ENCODE assay signal across 15 cellular contexts in the genomic region with DNA sequence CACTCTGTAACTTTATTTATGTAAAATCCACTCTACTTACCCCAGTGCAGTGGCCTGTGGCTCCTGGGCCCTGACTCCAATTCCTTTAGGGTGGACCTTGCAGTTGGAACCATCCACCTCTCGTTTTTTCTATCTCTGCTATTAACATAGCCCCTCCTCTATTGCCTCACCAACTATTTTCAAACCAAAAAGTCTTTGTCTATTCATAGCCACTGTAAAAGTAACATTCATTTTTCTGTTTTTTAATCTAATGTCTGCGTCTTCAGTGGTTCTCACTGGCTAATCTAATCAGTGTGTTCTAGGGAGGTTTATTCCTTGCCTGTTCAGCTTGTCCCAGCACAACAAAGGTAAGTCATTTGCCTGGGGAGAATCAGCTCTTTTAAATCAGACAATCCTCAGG. TPM values are rescaled to one million over a fixed set of nuclear protein-coding genes. Genes with fewer than 3 reads are reported as not detected.
DNase-seq lines count a peak whose midpoint lies in the region; ATAC-seq and TF ChIP-seq lines count a peak whose summit lies in the region.
"Had no signal": no experiment of that assay in that cellular context is flagged by ENCODE, and none has a peak within 500 bp of the region (broad histone marks: within the 10 kb centered on the region; RNA-seq: fewer than 3 reads in every experiment).

A gene with protein sequence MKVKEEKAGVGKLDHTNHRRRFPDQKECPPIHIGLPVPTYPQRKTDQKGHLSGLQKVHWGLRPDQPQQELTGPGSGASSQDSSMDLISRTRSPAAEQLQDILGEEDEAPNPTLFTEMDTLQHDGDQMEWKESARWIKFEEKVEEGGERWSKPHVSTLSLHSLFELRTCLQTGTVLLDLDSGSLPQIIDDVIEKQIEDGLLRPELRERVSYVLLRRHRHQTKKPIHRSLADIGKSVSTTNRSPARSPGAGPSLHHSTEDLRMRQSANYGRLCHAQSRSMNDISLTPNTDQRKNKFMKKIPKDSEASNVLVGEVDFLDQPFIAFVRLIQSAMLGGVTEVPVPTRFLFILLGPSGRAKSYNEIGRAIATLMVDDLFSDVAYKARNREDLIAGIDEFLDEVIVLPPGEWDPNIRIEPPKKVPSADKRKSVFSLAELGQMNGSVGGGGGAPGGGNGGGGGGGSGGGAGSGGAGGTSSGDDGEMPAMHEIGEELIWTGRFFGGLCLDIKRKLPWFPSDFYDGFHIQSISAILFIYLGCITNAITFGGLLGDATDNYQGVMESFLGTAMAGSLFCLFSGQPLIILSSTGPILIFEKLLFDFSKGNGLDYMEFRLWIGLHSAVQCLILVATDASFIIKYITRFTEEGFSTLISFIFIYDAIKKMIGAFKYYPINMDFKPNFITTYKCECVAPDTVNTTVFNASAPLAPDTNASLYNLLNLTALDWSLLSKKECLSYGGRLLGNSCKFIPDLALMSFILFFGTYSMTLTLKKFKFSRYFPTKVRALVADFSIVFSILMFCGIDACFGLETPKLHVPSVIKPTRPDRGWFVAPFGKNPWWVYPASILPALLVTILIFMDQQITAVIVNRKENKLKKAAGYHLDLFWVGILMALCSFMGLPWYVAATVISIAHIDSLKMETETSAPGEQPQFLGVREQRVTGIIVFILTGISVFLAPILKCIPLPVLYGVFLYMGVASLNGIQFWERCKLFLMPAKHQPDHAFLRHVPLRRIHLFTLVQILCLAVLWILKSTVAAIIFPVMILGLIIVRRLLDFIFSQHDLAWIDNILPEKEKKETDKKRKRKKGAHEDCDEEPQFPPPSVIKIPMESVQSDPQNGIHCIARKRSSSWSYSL (minus strand): TSS at position 101 of the 400 bp plus-strand sequence. CDS start 28,393 bp downstream, outside the sequence.

- H3K4me1 ChIP-seq in GM23338 (ENCODE audit: insufficient read depth) (no peaks in the 10 kb centered on the region), testis (peaks cover 18% of the 10 kb centered on the region)
- H3K4me1 ChIP-seq: BLaER1 had no signal

- no peak for TF ChIP-seq POLR2A in testis (IDR thresholded peaks at IDR 0.05)

- TF ChIP-seq CTCF in GM23338 (conservative IDR thresholded peaks at IDR 0.05; ENCODE audit: low read depth in 2 of 2) (no peak), testis (IDR thresholded peaks at IDR 0.05) (no peak)

- no peaks in the 10 kb centered on the region; the same call in none of the 3 replicates for H3K4me1 Mint-ChIP-seq in GM23338
- H3K4me1 Mint-ChIP-seq in central memory CD8-positive, alpha-beta T cell, result no peaks in the 10 kb centered on the region
- H3K4me1 Mint-ChIP-seq: CD14-positive monocyte; CD4-positive, alpha-beta memory T cell had no signal

- H3K9me3 Mint-ChIP-seq in GM23338, result no peaks in the 10 kb centered on the region
- H3K9me3 Mint-ChIP-seq in central memory CD8-positive, alpha-beta T cell, result no peaks in the 10 kb centered on the region
- H3K9me3 Mint-ChIP-seq: H9 had no signal

- H3F3A ChIP-seq in GM23338 (replicated peaks; ENCODE audit: low read depth), result no peaks in the 10 kb centered on the region

- peaks cover 3% of the 10 kb centered on the region; the same call in 1 of the 2 replicates for H3K9me2 ChIP-seq in GM23338 (ENCODE audit: insufficient read depth)

- DNase-seq in GM23338 (ENCODE audit: low spot score), result no peak
- no peak for DNase-seq in central memory CD8-positive, alpha-beta T cell (ENCODE audit: low spot score in 2 of 2)
- peak; percentile 8 for DNase-seq in islet precursor cell
- DNase-seq in testis, result peak; percentile 65
- no peak for DNase-seq in SIG-M5 (lab: John Stamatoyannopoulos, UW)
- no peak for DNase-seq in mesenteric fat pad (ENCODE audit: low spot score)
- DNase-seq in activated gamma-delta T cell treated with Interleukin-2 at 50 U/mL for 16 hours, result no peak
- DNase-seq: 8988T; CD4-positive, alpha-beta memory T cell; DMS79 treated with DMSO at 0.1 percent for 48 hours; GF-D8; GOT3; H9 had no signal

- H3K9me3 ChIP-seq in testis, result no peaks in the 10 kb centered on the region
- H3K9me3 ChIP-seq: BLaER1 had no signal

- no peaks in the 10 kb centered on the region for H3K36me3 Mint-ChIP-seq in GM23338 (ENCODE audit: low read depth)
- no peaks in the 10 kb centered on the region for H3K36me3 Mint-ChIP-seq in central memory CD8-positive, alpha-beta T cell (ENCODE audit: insufficient read depth)
- H3K36me3 Mint-ChIP-seq: CD14-positive monocyte had no signal

- no peaks in the 10 kb centered on the region for H3K36me3 ChIP-seq in GM23338 (ENCODE audit: insufficient read depth)
- H3K36me3 ChIP-seq in testis (ENCODE audit: low read depth, missing control alignments), result no peaks in the 10 kb centered on the region
- H3K36me3 ChIP-seq: BLaER1 had no signal

- H3K4me2 ChIP-seq in GM23338, result no peak within 1 kb of the TSS
- H3K4me2 ChIP-seq: BLaER1 had no signal

- 60 to 77% methylated on average over 2 of the region's 2 CpGs for WGBS in testis, 2 donors

- intact Hi-C loops in testis (cut with DNase I; ENCODE audit: low total_unique reads), result no loop called here

- peak within 1 kb of the TSS; percentile 38; the same call in 1 of the 2 replicates for H2AFZ ChIP-seq in GM23338

- H3K27me3 ChIP-seq in GM23338 (ENCODE audit: insufficient read depth) (no peaks in the 10 kb centered on the region), testis (no peaks in the 10 kb centered on the region)
- H3K27me3 ChIP-seq: BLaER1 had no signal

- H3K27me3 Mint-ChIP-seq in GM23338 (ENCODE audit: insufficient read depth, low read depth, poor library complexity), result peaks cover 7% of the 10 kb centered on the region
- H3K27me3 Mint-ChIP-seq in central memory CD8-positive, alpha-beta T cell, result no peaks in the 10 kb centered on the region
- H3K27me3 Mint-ChIP-seq: CD4-positive, alpha-beta memory T cell had no signal

- H3K27ac ChIP-seq in GM23338 (ENCODE audit: low read depth) (no peak within 1 kb of the TSS), testis (peak within 1 kb of the TSS; percentile 70 to 77)
- H3K27ac ChIP-seq: BLaER1 had no signal

- no peak for ATAC-seq in GM23338
- no peak for ATAC-seq in central memory CD8-positive, alpha-beta T cell (replicated peaks; ENCODE audit: extremely low read depth, poor library complexity, severe bottlenecking)

- H4K20me1 ChIP-seq in GM23338 (replicated peaks; ENCODE audit: insufficient read depth), result no peaks in the 10 kb centered on the region
- H4K20me1 ChIP-seq: BLaER1 had no signal

- no peak within 1 kb of the TSS for H3K4me3 Mint-ChIP-seq in GM23338
- H3K4me3 Mint-ChIP-seq in central memory CD8-positive, alpha-beta T cell, result no peak within 1 kb of the TSS
- H3K4me3 Mint-ChIP-seq: CD14-positive monocyte; CD4-positive, alpha-beta memory T cell; H9 had no signal

- no peak within 1 kb of the TSS for H3K27ac Mint-ChIP-seq in GM23338
- peak within 1 kb of the TSS; percentile 45 for H3K27ac Mint-ChIP-seq in central memory CD8-positive, alpha-beta T cell (ENCODE audit: low read depth)
- H3K27ac Mint-ChIP-seq: CD14-positive monocyte, H9 had no signal

- no peak within 1 kb of the TSS for H3K4me3 ChIP-seq in GM23338
- peak within 1 kb of the TSS in 1 of 2 donors; percentile 18 for H3K4me3 ChIP-seq in testis
- H3K4me3 ChIP-seq: BLaER1 had no signal

- no peaks in the 10 kb centered on the region for H3K79me2 ChIP-seq in GM23338 (replicated peaks; ENCODE audit: insufficient read depth)

TF ChIP-seq in GM23338, 12 proteins besides CTCF, POLR2A, EP300 and RAD21:
- TF ChIP-seq STAT1 (IDR thresholded peaks at IDR 0.05; ENCODE audit: unreplicated experiment), result no peak
- no peak for TF ChIP-seq ZNF331 (CRISPR knock-in tag; IDR thresholded peaks at IDR 0.05; ENCODE audit: low read depth)

RNA-seq across cellular contexts. Expression of the gene that starts here (rescaled TPM):
- 0.24 and 0.89 TPM in 2 replicates for total RNA-seq in GM23338 (2014; rRNA removed; shearing (Covaris generic))
- polyA plus RNA-seq in GM23338 (2016; fragmentation: Nextera tagmentation; extraction: Ambion mirVana) (0.50 and 0.70 TPM in 2 replicates), testis (ENCODE audit: insufficient read depth, low read depth, low replicate concordance) (40.3 TPM)
- total RNA-seq in testis (100 to 1,000 TPM; 113 to 188 TPM), mesenteric fat pad (2.0 TPM)

Comparison
In these comparisons a context has a peak if more than half of its experiments do, and no peak if none do; other contexts are left out.
1. RNA of the gene that starts here (total RNA-seq): 113 to 188 TPM in testis; 2.0 TPM in mesenteric fat pad (single experiment) and 0.24 to 0.89 TPM in GM23338; every median in the first group is over 10 times any median in the second.
2. RNA of the gene that starts here (polyA plus RNA-seq): 40.3 TPM in testis (single experiment); 0.50 to 0.70 TPM in GM23338; every median in the first group is over 10 times any median in the second.
3. DNase-seq: peak in islet precursor cell (single experiment) and testis (single experiment); none in GM23338 (single experiment), central memory CD8-positive, alpha-beta T cell (0 of 2), SIG-M5 (single experiment), mesenteric fat pad (single experiment) and activated gamma-delta T cell treated with Interleukin-2 at 50 U/mL for 16 hours (single experiment).